8 cellular contexts compared by ENCODE assay signal in the genomic region with DNA sequence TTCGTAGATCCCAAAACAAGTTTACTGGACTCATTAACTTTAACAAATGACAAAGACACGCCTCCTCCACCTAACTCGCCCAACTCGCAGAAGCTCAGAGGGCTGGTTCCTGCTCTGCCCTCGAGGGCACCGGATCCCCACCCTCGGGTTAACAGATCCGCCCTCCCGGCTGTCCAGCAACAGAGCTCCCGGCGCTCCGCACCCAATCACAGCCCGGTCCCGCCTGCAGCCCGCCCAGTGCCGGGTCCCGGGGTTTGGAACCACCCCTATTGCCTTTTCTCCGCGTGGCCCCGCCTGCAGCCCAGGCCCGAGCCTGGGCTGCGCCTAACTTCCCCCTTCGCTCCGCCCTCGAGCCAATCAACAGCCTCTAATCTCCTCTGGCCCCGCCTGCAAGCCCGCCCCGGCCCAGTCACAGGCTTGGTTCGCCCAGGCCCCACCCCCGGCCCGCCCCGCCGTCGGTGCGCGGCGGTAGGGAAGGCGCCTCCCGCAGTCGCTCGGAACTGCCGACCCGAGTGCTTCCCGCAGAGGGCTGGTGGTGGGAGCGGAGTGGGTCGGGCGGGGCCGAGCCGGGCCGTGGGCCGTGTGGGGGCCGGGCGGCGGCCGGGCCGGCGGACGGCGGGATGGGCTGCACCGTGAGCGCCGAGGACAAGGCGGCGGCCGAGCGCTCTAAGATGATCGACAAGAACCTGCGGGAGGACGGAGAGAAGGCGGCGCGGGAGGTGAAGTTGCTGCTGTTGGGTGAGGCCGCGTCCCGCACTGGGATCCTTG. TPM values are rescaled to one million over a fixed set of nuclear protein-coding genes. Genes with fewer than 3 reads are reported as not detected.
DNase-seq lines count a peak whose midpoint lies in the region; ATAC-seq and TF ChIP-seq lines count a peak whose summit lies in the region.

Gene GNAI2, plus strand, starts transcription at position 489 of the 768 bp plus-strand sequence. Its CDS starts 132 bp downstream, at position 621.

- in situ Hi-C loops in SK-MEL-5 (cut with HindIII; ENCODE audit: low pct_unique_long_range_greater_than_20kb, low sequenced_read_pairs) = no loop called here

- H3K4me3 ChIP-seq in neuron (ENCODE audit: low read length) (peak within 1 kb of the TSS; percentile 94), subcutaneous abdominal adipose tissue (ENCODE audit: low read depth in 1 of 5, low read length in 5 of 5) (peak within 1 kb of the TSS; percentile 86 to 99 (median 95))

- H3K27me3 ChIP-seq in foreskin keratinocyte (no peaks in the 10 kb centered on the region), neuron (ENCODE audit: insufficient read depth, low read length) (no peaks in the 10 kb centered on the region), subcutaneous abdominal adipose tissue (ENCODE audit: control insufficient read depth in 5 of 5, insufficient read depth in 4 of 5, low read length in 5 of 5) (no peaks in the 10 kb centered on the region)

- H2AFZ ChIP-seq in neuron (ENCODE audit: low read depth, low read length) = no peak within 1 kb of the TSS

- DNase-seq in GF-D8 (lab: John Stamatoyannopoulos, UW) (peak; percentile 97), HEK293T (ENCODE audit: extremely low spot score) (peak; percentile 98), MV-4-11 (lab: John Stamatoyannopoulos, UW) (peak; percentile 99), SK-MEL-5 (ENCODE audit: low read depth, low spot score) (peak; percentile 98), foreskin keratinocyte (peak; percentile 97)
- peak; percentile 99 for DNase-seq in activated naive CD4-positive, alpha-beta T cell treated with Interleukin-2 at 50 U/mL for 16 hours

- peak within 1 kb of the TSS; percentile 79 for H3K27ac ChIP-seq in foreskin keratinocyte
- H3K27ac ChIP-seq in subcutaneous abdominal adipose tissue (ENCODE audit: low read depth, low read length) = peak within 1 kb of the TSS; percentile 85

- ATAC-seq in foreskin keratinocyte = peak; percentile 92

- no peaks in the 10 kb centered on the region for H3K9me3 ChIP-seq in neuron (ENCODE audit: low read length)
- no peaks in the 10 kb centered on the region for H3K9me3 ChIP-seq in subcutaneous abdominal adipose tissue (ENCODE audit: control insufficient read depth in 5 of 5, low read length in 5 of 5)

- H3K4me1 ChIP-seq in foreskin keratinocyte (no peaks in the 10 kb centered on the region), neuron (ENCODE audit: insufficient read depth, low read length) (peaks cover 56% of the 10 kb centered on the region), subcutaneous abdominal adipose tissue (ENCODE audit: control insufficient read depth in 5 of 5, insufficient read depth in 5 of 5, low read length in 5 of 5) (peaks cover 5 to 65% (median 57%) of the 10 kb centered on the region in 5 donors)

- TF ChIP-seq CTCF in foreskin keratinocyte (conservative IDR thresholded peaks at IDR 0.05) = peak; percentile 2

- peaks cover 7% of the 10 kb centered on the region for H3K36me3 ChIP-seq in neuron (ENCODE audit: insufficient read depth, low read length)
- H3K36me3 ChIP-seq in subcutaneous abdominal adipose tissue (ENCODE audit: control insufficient read depth in 5 of 5, insufficient read depth in 5 of 5, low read length in 5 of 5) = peaks cover 0 to 16% (median 7%) of the 10 kb centered on the region in 5 donors

- peak within 1 kb of the TSS; percentile 89 to 98 (median 92) for H3K9ac ChIP-seq in subcutaneous abdominal adipose tissue (ENCODE audit: low read length in 5 of 5)

- CTCF ChIA-PET in HEK293T (lab: Yijun Ruan, JAX) = interaction anchor here (0.6 to 1.6 kb wide), 5 partner anchors 9 to 88 kb away, joined by 3 to 16 read pairs (median 4); no protein-coding TSS in a partner anchor

- POLR2A ChIA-PET in HEK293T (lab: Yijun Ruan, JAX) = interaction anchor here (0.6 to 2.7 kb wide), 16 partner anchors 8 to 101 kb away, joined by 3 to 13 read pairs (median 4); partner anchors contain the start of genes GNAT1 and TUSC2

TF ChIP-seq in HEK293T, 16 proteins besides CTCF, POLR2A, EP300 and RAD21:
- TF ChIP-seq, protein P1, sequence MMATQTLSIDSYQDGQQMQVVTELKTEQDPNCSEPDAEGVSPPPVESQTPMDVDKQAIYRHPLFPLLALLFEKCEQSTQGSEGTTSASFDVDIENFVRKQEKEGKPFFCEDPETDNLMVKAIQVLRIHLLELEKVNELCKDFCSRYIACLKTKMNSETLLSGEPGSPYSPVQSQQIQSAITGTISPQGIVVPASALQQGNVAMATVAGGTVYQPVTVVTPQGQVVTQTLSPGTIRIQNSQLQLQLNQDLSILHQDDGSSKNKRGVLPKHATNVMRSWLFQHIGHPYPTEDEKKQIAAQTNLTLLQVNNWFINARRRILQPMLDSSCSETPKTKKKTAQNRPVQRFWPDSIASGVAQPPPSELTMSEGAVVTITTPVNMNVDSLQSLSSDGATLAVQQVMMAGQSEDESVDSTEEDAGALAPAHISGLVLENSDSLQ (IDR thresholded peaks at IDR 0.05) = no peak
- TF ChIP-seq SUZ12 (IDR thresholded peaks at IDR 0.05) (no peak), CTBP1 (IDR thresholded peaks at IDR 0.05; ENCODE audit: borderline replicate concordance) (no peak), ELF4 (IDR thresholded peaks at IDR 0.05) (no peak), L3MBTL2 (conservative IDR thresholded peaks at IDR 0.05) (no peak), NFRKB (IDR thresholded peaks at IDR 0.05) (no peak), ZNF384 (IDR thresholded peaks at IDR 0.05) (no peak), LEF1 (IDR thresholded peaks at IDR 0.05; ENCODE audit: borderline replicate concordance) (no peak), BHLHE40 (IDR thresholded peaks at IDR 0.05; ENCODE audit: borderline replicate concordance) (no peak), SP1 (IDR thresholded peaks at IDR 0.05) (no peak), FOXA1 (IDR thresholded peaks at IDR 0.05) (no peak), ARNT (IDR thresholded peaks at IDR 0.05) (no peak), HDGF (IDR thresholded peaks at IDR 0.05; ENCODE audit: borderline replicate concordance) (no peak), FOXK2 (IDR thresholded peaks at IDR 0.05) (no peak), FOXM1 (IDR thresholded peaks at IDR 0.05; ENCODE audit: borderline replicate concordance) (no peak), TARDBP (IDR thresholded peaks at IDR 0.05) (no peak)

RNA-seq across cellular contexts. Expression of gene GNAI2, which starts in this region (rescaled TPM):
- 73.8 and 77.3 TPM in 2 replicates for total RNA-seq in SK-MEL-5 (2014; rRNA removed; shearing (Covaris generic))
- polyA plus RNA-seq in SK-MEL-5 (2015; cell fraction: cytosol; rRNA removed) = 114 and 150 TPM in 2 replicates
- polyA plus RNA-seq in SK-MEL-5 (2015; cell fraction: nucleus; rRNA removed) = 34.3 and 42.2 TPM in 2 replicates
- 242 and 258 TPM in 2 replicates for total RNA-seq in foreskin keratinocyte
- polyA plus RNA-seq in foreskin keratinocyte = 243 and 258 TPM in 2 replicates

Comparison
In these comparisons a context has a peak if more than half of its experiments do, and no peak if none do; other contexts are left out.
1. Peak in every context shown above with its lines: DNase-seq, ATAC-seq, H3K4me3 ChIP-seq and H3K27ac ChIP-seq.